In genomic region chr3:181316481-181316880, GRCh38 we compare ENCODE assay signal across 12 cellular contexts.
DNase-seq lines count a peak whose midpoint lies in the region; ATAC-seq lines count a peak whose summit lies in the region.
"Had no signal": no experiment of that assay in that cellular context is flagged by ENCODE, and none has a peak within 500 bp of the region (broad histone marks: within the 10 kb centered on the region; RNA-seq: fewer than 3 reads in every experiment).

No MANE protein-coding gene starts in this region.

- no peaks in the 10 kb centered on the region for H3K9me3 ChIP-seq in GM23248 (ENCODE audit: low read depth)

- H3K9ac ChIP-seq in GM23248: no peak overlapping the region

- DNase-seq in GM23248 (peak; percentile 14), NCI-H146 treated with DMSO at 0.1 percent for 48 hours (lab: John Stamatoyannopoulos, UW; ENCODE audit: unreplicated experiment) (peak; percentile 82), astrocyte of the hippocampus (ENCODE audit: low read depth, low spot score) (peak; percentile 64), iris pigment epithelial cell (ENCODE audit: low read depth) (peak; percentile 57), DMS153 (lab: John Stamatoyannopoulos, UW) (no peak)
- DNase-seq: activated CD8-positive, alpha-beta memory T cell treated with anti-CD3 and anti-CD28 coated beads for 24 hours; kidney glomerular epithelial cell had no signal

- no peak overlapping the region for H3K27ac ChIP-seq in GM23248
- H3K27ac ChIP-seq: C4-2B had no signal

- no peaks in the 10 kb centered on the region for H3F3A ChIP-seq in GM23248 (ENCODE audit: insufficient read depth)

- H3K79me2 ChIP-seq in GM23248 (ENCODE audit: insufficient read depth): no peaks in the 10 kb centered on the region

- in situ Hi-C loops in GM23248 (cut with MboI): no loop called here

- ATAC-seq in HG02678 (IDR thresholded peaks at IDR 0.05; ENCODE audit: unreplicated experiment) (no peak), HG03520 (IDR thresholded peaks at IDR 0.05; ENCODE audit: unreplicated experiment) (no peak), HG03039 (IDR thresholded peaks at IDR 0.05; ENCODE audit: unreplicated experiment) (no peak)
- ATAC-seq: activated naive CD4-positive, alpha-beta T cell treated with anti-CD3 and anti-CD28 coated beads, Interleukin-2, amount 50 U/mL, for 72 hours had no signal

- H3K4me3 ChIP-seq in GM23248: no peak overlapping the region

- no peaks in the 10 kb centered on the region for H3K27me3 ChIP-seq in GM23248 (replicated peaks; ENCODE audit: insufficient read depth)

- H3K36me3 ChIP-seq in GM23248 (ENCODE audit: low read depth): no peaks in the 10 kb centered on the region

- no peak overlapping the region for H3K4me2 ChIP-seq in GM23248 (ENCODE audit: unreplicated experiment)

- no peak overlapping the region for H2AFZ ChIP-seq in GM23248

- no peaks in the 10 kb centered on the region for H3K9me2 ChIP-seq in GM23248 (ENCODE audit: insufficient read depth)

- H4K20me1 ChIP-seq in GM23248 (ENCODE audit: insufficient read depth): no peaks in the 10 kb centered on the region

- WGBS in GM23248 (ENCODE audit: low coverage in 1 of 2, low lambda C conversion rate in 2 of 2, missing lambda C conversion rate in 2 of 2), 2 experiments: 3 to 18% methylated on average over 1 of the region's 1 CpG

- no peaks in the 10 kb centered on the region for H3K4me1 ChIP-seq in GM23248 (ENCODE audit: insufficient read depth)
